Comparison of ENCODE assay signal across 12 cellular contexts in the genomic region with DNA sequence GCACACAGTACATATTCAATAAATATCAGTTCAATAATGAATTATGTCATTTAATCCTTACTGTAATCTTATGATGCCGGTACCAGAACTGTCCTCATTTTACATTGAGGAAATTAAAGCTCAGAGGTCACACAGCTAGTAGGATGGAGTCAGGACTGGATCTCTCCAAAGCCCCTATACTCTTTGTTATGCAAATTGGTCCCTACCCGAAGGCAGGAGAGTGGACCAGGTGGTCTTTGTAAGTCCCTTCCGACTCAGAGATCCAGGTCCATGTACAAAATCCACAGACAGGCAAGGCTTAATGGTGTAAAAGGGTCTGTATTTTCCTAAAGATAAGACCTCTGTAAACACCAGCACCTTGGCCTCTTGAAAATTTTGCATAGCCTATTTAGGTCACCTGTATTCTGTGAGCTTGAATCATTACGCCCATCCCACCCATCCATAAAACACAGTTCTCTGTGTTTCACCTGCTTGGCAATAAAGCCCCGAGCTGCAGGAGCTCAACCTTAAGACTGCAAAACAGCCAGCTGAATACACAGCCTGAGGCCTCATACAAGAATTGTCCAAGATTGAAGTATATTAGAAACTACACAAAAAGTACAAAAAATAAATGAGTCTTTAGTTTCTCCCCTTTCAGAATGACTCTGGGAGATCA. TPM values are rescaled to one million over a fixed set of nuclear protein-coding genes. Genes with fewer than 3 reads are reported as not detected.
DNase-seq lines count a peak whose midpoint lies in the region; ATAC-seq, FAIRE-seq and TF ChIP-seq lines count a peak whose summit lies in the region.
"Had no signal": no experiment of that assay in that cellular context is flagged by ENCODE, and none has a peak within 500 bp of the region (broad histone marks: within the 10 kb centered on the region; RNA-seq: fewer than 3 reads in every experiment).

No MANE protein-coding gene starts in this region.

- ATAC-seq in left colon (peak; percentile 39), HG03432 (IDR thresholded peaks at IDR 0.05; ENCODE audit: unreplicated experiment) (no peak)

- H3K4me1 ChIP-seq in PC-9 (replicated peaks; ENCODE audit: insufficient read depth), result peaks cover 59% of the 10 kb centered on the region

- H2AFZ ChIP-seq in PC-9, result no peak overlapping the region

- POLR2A ChIA-PET in PC-9 (lab: Charles Lee; ENCODE audit: unreplicated experiment), result interaction anchor here (0.6 to 0.9 kb wide), 3 partner anchors 11 to 148 kb away, joined by 3 to 5 read pairs (median 4); no protein-coding TSS in a partner anchor

- FAIRE-seq in GM19239 (lab: Jason Lieb, UNC), result no peak
- FAIRE-seq: A204.1, colon had no signal

- peak overlapping the region; percentile 29; the same call in 1 of the 2 replicates for H3K4me3 ChIP-seq in PC-9

- no peaks in the 10 kb centered on the region for H4K20me1 ChIP-seq in PC-9 (ENCODE audit: insufficient read depth)

- H3K36me3 ChIP-seq in PC-9 (ENCODE audit: low read depth), result 0 out of 2 replicates have a peak, but pooled peaks cover 3% of the 10 kb centered on the region

- no peaks in the 10 kb centered on the region for H3K27me3 ChIP-seq in PC-9 (ENCODE audit: insufficient read depth, low read depth)

- peak overlapping the region; percentile 71 for H3K4me2 ChIP-seq in PC-9

- intact Hi-C loops in PC-9 (cut with micrococcal nuclease; ENCODE audit: unreplicated experiment), result no loop called here
- intact Hi-C loops in left colon (cut with DNase I, micrococcal nuclease), result no loop called here

- CTCF ChIA-PET in PC-9 (lab: Charles Lee), result interaction anchor here (0.7 kb wide), 1 partner anchor 13 kb away, joined by 3 read pairs; no protein-coding TSS in a partner anchor

- H3K9me3 ChIP-seq in PC-9 (ENCODE audit: insufficient read depth, low read depth), result no peaks in the 10 kb centered on the region

- no peaks in the 10 kb centered on the region for H3K9me2 ChIP-seq in PC-9 (ENCODE audit: insufficient read depth)

- H3F3A ChIP-seq in PC-9 (ENCODE audit: insufficient read depth, low read depth), result peaks cover 45% of the 10 kb centered on the region

- BruUV-seq in PC-9 (replicated peaks; lab: Mats Ljungman, UMichigan), result no TSS peak

- peak overlapping the region; percentile 74 for H3K27ac ChIP-seq in PC-9
- peak overlapping the region; percentile 70 for H3K27ac ChIP-seq in temporal lobe (ENCODE audit: low read depth, low read length)

- TF ChIP-seq CTCF in PC-9 (conservative IDR thresholded peaks at IDR 0.05), result no peak

- DNase-seq in NCI-H1436 (lab: John Stamatoyannopoulos, UW), result peak; percentile 42
- no peak for DNase-seq in NCI-H1436 treated with DMSO at 0.1 percent for 48 hours (lab: John Stamatoyannopoulos, UW)
- DNase-seq in PC-9, result no peak
- no peak for DNase-seq in left colon
- DNase-seq in GM19239 (ENCODE audit: insufficient read length, low spot score), result no peak
- DNase-seq in activated naive CD4-positive, alpha-beta T cell treated with anti-CD3 and anti-CD28 coated beads, Interleukin-2, amount 50 U/mL, for 16 hours, result no peak
- DNase-seq: activated CD4-positive, alpha-beta T cell treated with anti-CD3 and anti-CD28 coated beads, Interleukin-2, amount 10 ng/mL, durations not matched to agents 24 days and 14 days; activated gamma-delta T cell treated with Interleukin-2 at 50 U/mL for 16 hours had no signal

- peaks cover 21% of the 10 kb centered on the region for H3K79me2 ChIP-seq in PC-9 (ENCODE audit: low read depth)

RNA-seq across cellular contexts. Expression of gene PLXNA2, which starts 41.7 kb away (rescaled TPM):
- total RNA-seq in PC-9 (2021) (10.2 and 15.6 TPM in 2 replicates), left colon (100 to 1,000 TPM in 1 of 2 donors, 10 to 100 TPM in 1; 89.3 to 103 TPM), temporal lobe (63.2 TPM)
- total RNA-seq: activated CD4-positive, alpha-beta T cell treated with anti-CD3 and anti-CD28 coated beads, Interleukin-2, amount 10 ng/mL, durations not matched to agents 24 days and 14 days had no signal
